1 cellular context compared by ENCODE assay signal in the genomic region with DNA sequence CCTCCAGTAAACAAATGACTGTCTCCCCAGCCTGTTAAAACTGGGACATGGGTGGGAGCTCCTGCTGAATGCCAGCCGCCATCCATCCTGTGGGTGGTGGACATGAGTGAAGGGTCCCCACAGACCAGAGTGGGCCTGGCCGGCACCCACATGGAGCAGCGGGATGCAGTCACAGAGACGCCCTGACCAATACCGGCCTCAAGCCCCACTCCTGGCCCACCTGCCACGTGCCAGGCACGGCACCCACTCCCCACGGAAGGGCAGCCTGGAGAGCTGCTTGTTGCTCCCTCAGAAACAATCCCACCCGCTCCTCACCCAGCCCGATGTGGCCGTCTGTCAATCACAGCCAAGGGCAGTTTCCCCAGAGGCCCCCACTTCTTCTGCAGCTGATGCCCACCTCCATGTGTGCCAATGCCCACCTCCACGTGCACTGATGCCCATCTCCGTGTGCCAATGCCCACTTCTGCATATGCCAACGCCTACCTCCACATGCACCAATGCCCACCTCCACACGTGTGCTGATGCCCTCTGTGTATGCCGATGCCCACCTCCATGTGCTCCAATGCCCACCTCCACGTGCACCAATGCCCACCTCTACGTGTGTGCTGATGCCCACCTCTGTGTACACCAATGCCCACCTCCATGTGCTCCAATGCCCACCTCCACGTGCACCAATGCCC.
TF ChIP-seq lines count a peak whose summit lies in the region.

No MANE protein-coding gene starts in this region.

TF ChIP-seq in H1, 55 proteins besides CTCF, POLR2A, EP300 and RAD21:
- TF ChIP-seq GABPA (IDR thresholded peaks at IDR 0.05; ENCODE audit: borderline replicate concordance, insufficient read depth, low read length): no peak
- TF ChIP-seq TAF1 (IDR thresholded peaks at IDR 0.05; ENCODE audit: low read depth, low read length): no peak
- no peak for TF ChIP-seq TCF12 (IDR thresholded peaks at IDR 0.05; ENCODE audit: low read depth, low read length)
- TF ChIP-seq JUN (IDR thresholded peaks at IDR 0.05; ENCODE audit: low read depth, low read length): no peak
- TF ChIP-seq KDM1A (IDR thresholded peaks at IDR 0.05; ENCODE audit: borderline replicate concordance, low read length): no peak
- TF ChIP-seq, protein P1, sequence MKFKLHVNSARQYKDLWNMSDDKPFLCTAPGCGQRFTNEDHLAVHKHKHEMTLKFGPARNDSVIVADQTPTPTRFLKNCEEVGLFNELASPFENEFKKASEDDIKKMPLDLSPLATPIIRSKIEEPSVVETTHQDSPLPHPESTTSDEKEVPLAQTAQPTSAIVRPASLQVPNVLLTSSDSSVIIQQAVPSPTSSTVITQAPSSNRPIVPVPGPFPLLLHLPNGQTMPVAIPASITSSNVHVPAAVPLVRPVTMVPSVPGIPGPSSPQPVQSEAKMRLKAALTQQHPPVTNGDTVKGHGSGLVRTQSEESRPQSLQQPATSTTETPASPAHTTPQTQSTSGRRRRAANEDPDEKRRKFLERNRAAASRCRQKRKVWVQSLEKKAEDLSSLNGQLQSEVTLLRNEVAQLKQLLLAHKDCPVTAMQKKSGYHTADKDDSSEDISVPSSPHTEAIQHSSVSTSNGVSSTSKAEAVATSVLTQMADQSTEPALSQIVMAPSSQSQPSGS (IDR thresholded peaks at IDR 0.05; ENCODE audit: low read length): no peak
- TF ChIP-seq, protein P2, sequence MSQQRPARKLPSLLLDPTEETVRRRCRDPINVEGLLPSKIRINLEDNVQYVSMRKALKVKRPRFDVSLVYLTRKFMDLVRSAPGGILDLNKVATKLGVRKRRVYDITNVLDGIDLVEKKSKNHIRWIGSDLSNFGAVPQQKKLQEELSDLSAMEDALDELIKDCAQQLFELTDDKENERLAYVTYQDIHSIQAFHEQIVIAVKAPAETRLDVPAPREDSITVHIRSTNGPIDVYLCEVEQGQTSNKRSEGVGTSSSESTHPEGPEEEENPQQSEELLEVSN (IDR thresholded peaks at IDR 0.05): no peak
- TF ChIP-seq CREB1 (IDR thresholded peaks at IDR 0.05): no peak
- no peak for TF ChIP-seq SIX5 (IDR thresholded peaks at IDR 0.05; ENCODE audit: low read depth, low read length)
- no peak for TF ChIP-seq SIN3A (conservative IDR thresholded peaks at IDR 0.05 in 1 of 2, IDR thresholded peaks at IDR 0.05 in 1 of 2; ENCODE audit: low read depth in 1 of 2, low read length in 2 of 2)
- TF ChIP-seq CEBPB (IDR thresholded peaks at IDR 0.05; ENCODE audit: low read depth, low read length): no peak
